Comparison of ENCODE assay signal across 1 cellular context in the genomic region with DNA sequence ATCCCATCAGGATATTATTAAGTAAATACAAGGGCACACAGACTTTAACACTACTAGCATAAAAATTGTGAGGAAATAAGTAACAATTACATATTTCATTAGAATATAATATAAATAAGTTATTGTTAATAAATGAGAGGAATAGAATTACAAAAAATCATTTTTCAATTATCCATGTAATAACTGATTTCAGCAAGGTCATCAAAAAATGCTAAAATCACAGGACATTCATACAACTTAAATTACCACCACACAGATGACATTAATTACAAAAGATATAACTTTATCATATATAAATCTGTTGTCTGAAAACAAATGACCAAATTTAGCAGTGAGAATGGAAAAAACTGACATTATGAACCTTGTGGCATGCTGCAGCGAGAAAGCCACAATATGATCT.
TF ChIP-seq lines count a peak whose summit lies in the region.

No MANE protein-coding gene starts in this region.

TF ChIP-seq in H1, 55 proteins besides CTCF, POLR2A, EP300 and RAD21:
- TF ChIP-seq, protein P1, sequence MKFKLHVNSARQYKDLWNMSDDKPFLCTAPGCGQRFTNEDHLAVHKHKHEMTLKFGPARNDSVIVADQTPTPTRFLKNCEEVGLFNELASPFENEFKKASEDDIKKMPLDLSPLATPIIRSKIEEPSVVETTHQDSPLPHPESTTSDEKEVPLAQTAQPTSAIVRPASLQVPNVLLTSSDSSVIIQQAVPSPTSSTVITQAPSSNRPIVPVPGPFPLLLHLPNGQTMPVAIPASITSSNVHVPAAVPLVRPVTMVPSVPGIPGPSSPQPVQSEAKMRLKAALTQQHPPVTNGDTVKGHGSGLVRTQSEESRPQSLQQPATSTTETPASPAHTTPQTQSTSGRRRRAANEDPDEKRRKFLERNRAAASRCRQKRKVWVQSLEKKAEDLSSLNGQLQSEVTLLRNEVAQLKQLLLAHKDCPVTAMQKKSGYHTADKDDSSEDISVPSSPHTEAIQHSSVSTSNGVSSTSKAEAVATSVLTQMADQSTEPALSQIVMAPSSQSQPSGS (IDR thresholded peaks at IDR 0.05; ENCODE audit: low read length), result no peak
- TF ChIP-seq GABPA (IDR thresholded peaks at IDR 0.05; ENCODE audit: borderline replicate concordance, insufficient read depth, low read length), result no peak
- no peak for TF ChIP-seq TBP (IDR thresholded peaks at IDR 0.05; ENCODE audit: low read depth, low read length)
- peak; percentile 44; the same call in 1 of the 2 replicates for TF ChIP-seq MAFK (IDR thresholded peaks at IDR 0.05; ENCODE audit: low read depth, low read length)
- no peak for TF ChIP-seq TAF1 (IDR thresholded peaks at IDR 0.05; ENCODE audit: low read depth, low read length)
- TF ChIP-seq ASH2L (IDR thresholded peaks at IDR 0.05; ENCODE audit: low read length), result no peak
